ENCODE assay signal across 11 cellular contexts in the genomic region with DNA sequence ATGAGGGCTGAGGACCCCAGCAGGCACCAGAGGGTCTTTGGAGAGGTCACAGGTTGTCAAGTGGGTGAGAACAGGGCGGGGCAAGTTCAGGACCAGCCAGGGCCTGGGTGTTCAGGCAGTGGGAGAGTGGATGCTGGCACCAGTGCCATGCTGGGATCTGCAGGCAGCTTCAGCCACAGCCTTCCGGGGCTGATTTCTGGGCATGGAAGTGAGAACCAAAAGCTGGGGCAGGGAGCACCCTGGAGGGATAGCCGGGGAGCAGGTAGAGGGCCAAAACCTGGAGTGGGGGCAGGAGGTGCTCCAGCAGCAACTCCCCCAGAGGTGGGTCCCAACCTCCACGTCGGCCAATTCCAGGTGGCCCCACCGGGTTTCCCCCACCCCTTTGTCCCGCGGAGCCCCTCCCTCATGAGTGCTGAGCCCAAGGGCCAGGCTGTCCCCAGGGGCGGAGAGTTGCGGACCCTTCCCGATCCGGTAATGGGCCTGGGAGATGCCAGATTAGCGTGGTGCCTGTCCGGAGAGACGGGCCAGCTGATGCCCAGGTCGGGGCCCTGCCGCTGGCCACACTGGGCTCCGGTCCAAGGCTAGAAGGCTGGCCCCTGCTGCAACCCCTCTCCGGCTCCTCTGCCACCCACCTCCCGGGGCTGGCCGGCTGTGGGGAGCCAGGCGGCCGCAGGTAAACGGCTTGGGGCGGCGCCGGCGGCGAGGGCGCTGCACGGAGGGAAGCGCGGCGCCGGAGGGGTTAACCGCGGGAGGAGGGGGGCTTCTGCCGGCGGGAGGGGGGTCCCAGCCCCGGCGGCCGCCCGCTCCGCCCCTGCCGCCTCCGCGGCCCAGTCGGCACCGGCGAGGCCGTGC. TPM values are rescaled to one million over a fixed set of nuclear protein-coding genes. Genes with fewer than 3 reads are reported as not detected.
DNase-seq lines count a peak whose midpoint lies in the region; ATAC-seq and TF ChIP-seq lines count a peak whose summit lies in the region.
"Had no signal": no experiment of that assay in that cellular context is flagged by ENCODE, and none has a peak within 500 bp of the region (broad histone marks: within the 10 kb centered on the region; RNA-seq: fewer than 3 reads in every experiment).

KCNK4 (plus strand) TSS at position 409 of the 852 bp plus-strand sequence. CDS start 1,717 bp downstream, outside the sequence.

- no peak within 1 kb of the TSS for H2BK5ac ChIP-seq in trophoblast cell (ENCODE audit: low read depth, low read length, poor library complexity)

- H3K27ac ChIP-seq in CD4-positive, alpha-beta T cell (ENCODE audit: low read depth, low read length) = no peak within 1 kb of the TSS
- H3K27ac ChIP-seq in SK-N-SH (ENCODE audit: low read depth in 2 of 2, low read length in 1 of 2) (no peak within 1 kb of the TSS), fibroblast of lung (ENCODE audit: insufficient read depth, low read length) (no peak within 1 kb of the TSS), trophoblast cell (ENCODE audit: low read depth, low read length) (no peak within 1 kb of the TSS)
- H3K27ac ChIP-seq: neutrophil had no signal

- H2AK5ac ChIP-seq in trophoblast cell (ENCODE audit: low read length) = no peak within 1 kb of the TSS

- H2BK120ac ChIP-seq in trophoblast cell (ENCODE audit: insufficient read depth, low read length, poor library complexity) = no peak within 1 kb of the TSS

- H3K27me3 ChIP-seq in CD4-positive, alpha-beta T cell (ENCODE audit: control insufficient read depth, insufficient read depth, low read length) = peaks cover 54% of the 10 kb centered on the region
- H3K27me3 ChIP-seq in SK-N-SH (ENCODE audit: insufficient read depth) (peaks cover 16% of the 10 kb centered on the region), fibroblast of lung (ENCODE audit: control insufficient read depth, insufficient read depth, low read length) (peaks cover 43% of the 10 kb centered on the region), trophoblast cell (ENCODE audit: insufficient read depth, low read length) (peaks cover 49% of the 10 kb centered on the region)

- H3K4me1 Mint-ChIP-seq in CD4-positive, alpha-beta T cell (ENCODE audit: low read depth) = peaks cover 12% of the 10 kb centered on the region

- peaks cover 12% of the 10 kb centered on the region for H3F3A ChIP-seq in SK-N-SH (replicated peaks; ENCODE audit: insufficient read depth)

- H3K4me1 ChIP-seq in SK-N-SH (ENCODE audit: control insufficient read depth in 1 of 2, insufficient read depth in 2 of 2, low read depth in 1 of 2, low read length in 1 of 2) (peaks cover 7 to 19% of the 10 kb centered on the region in 2 experiments; a peak in 2 of 4 replicates), fibroblast of lung (ENCODE audit: control insufficient read depth, extremely low read depth, insufficient read depth, low read length) (peaks cover 4% of the 10 kb centered on the region), trophoblast cell (ENCODE audit: control insufficient read depth in 1 of 2, insufficient read depth in 2 of 2, low read length in 2 of 2) (peaks cover 7 to 11% of the 10 kb centered on the region in 2 experiments)

- H3K4me3 ChIP-seq in SK-N-SH (ENCODE audit: low read depth in 2 of 2, low read length in 1 of 2) (peak within 1 kb of the TSS; percentile 39 to 48; a peak in 3 of 4 replicates), fibroblast of lung (replicated peaks in 1 of 4; ENCODE audit: control extremely low read depth in 1 of 4, insufficient read depth in 1 of 4, low read depth in 3 of 4, low read length in 4 of 4) (peak within 1 kb of the TSS in 1 of 4 experiments; percentile 30), trophoblast cell (ENCODE audit: low read depth, low read length) (peak within 1 kb of the TSS; percentile 4)

- H4K12ac ChIP-seq in trophoblast cell (ENCODE audit: low read depth, low read length) = no peak within 1 kb of the TSS

- peaks cover 6% of the 10 kb centered on the region; the same call in 1 of the 2 replicates for H3K79me2 ChIP-seq in SK-N-SH (ENCODE audit: insufficient read depth)
- H3K79me2 ChIP-seq in fibroblast of lung (ENCODE audit: control insufficient read depth, insufficient read depth, low read length) = no peaks in the 10 kb centered on the region
- H3K79me2 ChIP-seq in trophoblast cell (ENCODE audit: control insufficient read depth, insufficient read depth, low read length, poor library complexity) = peaks cover under 1% of the 10 kb centered on the region

- no peaks in the 10 kb centered on the region for H3K36me3 ChIP-seq in SK-N-SH (replicated peaks in 1 of 2; ENCODE audit: control insufficient read depth in 1 of 2, insufficient read depth in 2 of 2, low read length in 1 of 2)
- H3K36me3 ChIP-seq in fibroblast of lung (ENCODE audit: control insufficient read depth, insufficient read depth, low read length) = no peaks in the 10 kb centered on the region
- H3K36me3 ChIP-seq in trophoblast cell (ENCODE audit: control insufficient read depth in 1 of 2, insufficient read depth in 2 of 2, low read length in 2 of 2) = peaks cover 6 to 11% of the 10 kb centered on the region in 2 experiments
- H3K36me3 ChIP-seq: neutrophil had no signal

- H3K4ac ChIP-seq in trophoblast cell (ENCODE audit: low read depth, low read length) = no peak within 1 kb of the TSS

- no peaks in the 10 kb centered on the region for H3K9me3 ChIP-seq in CD4-positive, alpha-beta T cell (ENCODE audit: control insufficient read depth, low read length)
- no peaks in the 10 kb centered on the region for H3K9me3 ChIP-seq in SK-N-SH
- no peaks in the 10 kb centered on the region for H3K9me3 ChIP-seq in fibroblast of lung (ENCODE audit: control insufficient read depth, insufficient read depth, low read depth, low read length)
- H3K9me3 ChIP-seq in trophoblast cell (ENCODE audit: insufficient read depth, low read depth, low read length) = peaks cover 5% of the 10 kb centered on the region
- H3K9me3 ChIP-seq: neutrophil had no signal

- WGBS in SK-N-SH (ENCODE audit: low lambda C conversion rate) = 16% methylated on average over 7 of the region's 51 CpGs
- WGBS in trophoblast cell (ENCODE audit: extremely low coverage, insufficient coverage, insufficient read length) = no CpG with 5 or more reads among the region's 51 CpGs

- POLR2A ChIA-PET in CD4-positive, alpha-beta T cell (lab: Charles Lee) = interaction anchor here (0.9 to 2.5 kb wide), 4 partner anchors 13 to 85 kb away, joined by 3 to 9 read pairs (median 5); partner anchors contain the start of gene FERMT3
- POLR2A ChIA-PET in SK-N-SH (lab: Yijun Ruan, JAX) = interaction anchor here (0.6 to 1.5 kb wide), 2 partner anchors 27 to 109 kb away, joined by 3 read pairs; partner anchors contain the start of gene PRDX5

- H3K9ac ChIP-seq in SK-N-SH (no peak within 1 kb of the TSS), fibroblast of lung (ENCODE audit: insufficient read depth, low read length) (no peak within 1 kb of the TSS), trophoblast cell (ENCODE audit: low read length) (no peak within 1 kb of the TSS)

- no peaks in the 10 kb centered on the region for H3K9me2 ChIP-seq in SK-N-SH

- H3K23ac ChIP-seq in trophoblast cell (ENCODE audit: low read length) = no peak within 1 kb of the TSS

- no peaks in the 10 kb centered on the region for H3K36me3 Mint-ChIP-seq in CD4-positive, alpha-beta T cell (ENCODE audit: low read depth)

- H3K4me2 ChIP-seq in SK-N-SH (peak within 1 kb of the TSS; percentile 73), fibroblast of lung (ENCODE audit: extremely low read depth, insufficient read depth, low read length) (peak within 1 kb of the TSS; percentile 51), trophoblast cell (ENCODE audit: low read length) (peak within 1 kb of the TSS; percentile 43)

- H2BK12ac ChIP-seq in trophoblast cell (ENCODE audit: low read length) = no peak within 1 kb of the TSS

- no peaks in the 10 kb centered on the region for H3K9me3 Mint-ChIP-seq in CD4-positive, alpha-beta T cell

- TF ChIP-seq EP300 in SK-N-SH (IDR thresholded peaks at IDR 0.05; ENCODE audit: borderline replicate concordance in 1 of 2, low read depth in 1 of 2, low read length in 1 of 2) = no peak

- no peak for TF ChIP-seq CTCF in CD4-positive, alpha-beta T cell (IDR thresholded peaks at IDR 0.05)
- TF ChIP-seq CTCF in SK-N-SH (IDR thresholded peaks at IDR 0.05) (no peak), fibroblast of lung (conservative IDR thresholded peaks at IDR 0.05 in 1 of 2, IDR thresholded peaks at IDR 0.05 in 1 of 2; ENCODE audit: low read depth in 1 of 2, low read length in 2 of 2) (no peak)

- intact Hi-C loops in CD4-positive, alpha-beta T cell (cut with DNase I, micrococcal nuclease) = no loop called here

- no peak for DNase-seq in CD4-positive, alpha-beta T cell
- DNase-seq in SK-N-SH (peak; percentile 81), fibroblast of lung (ENCODE audit: low read depth in 2 of 2) (no peak), trophoblast cell (no peak), NCI-H146 treated with DMSO at 0.1 percent for 48 hours (lab: John Stamatoyannopoulos, UW; ENCODE audit: unreplicated experiment) (no peak), inferior parietal cortex (ENCODE audit: extremely low spot score) (no peak), 8988T (no peak)
- DNase-seq: activated CD4-positive, alpha-beta T cell treated with anti-CD3 and anti-CD28 coated beads, Interleukin-2, amount 50 U/mL, for 1 hour; NCI-H526 treated with DMSO at 0.1 percent for 48 hours had no signal

- no peak for TF ChIP-seq RAD21 in SK-N-SH (IDR thresholded peaks at IDR 0.05; ENCODE audit: low read length)

- H3K4me3 Mint-ChIP-seq in CD4-positive, alpha-beta T cell = peak within 1 kb of the TSS; percentile 76

- H3K27ac Mint-ChIP-seq in CD4-positive, alpha-beta T cell = no peak within 1 kb of the TSS

- no peak within 1 kb of the TSS for H3K18ac ChIP-seq in trophoblast cell (ENCODE audit: low read length)

- no peak within 1 kb of the TSS for H4K91ac ChIP-seq in trophoblast cell (ENCODE audit: low read depth, low read length)

- no peak within 1 kb of the TSS for H3K14ac ChIP-seq in trophoblast cell (ENCODE audit: low read length)

- peaks cover under 1% of the 10 kb centered on the region for H3K79me1 ChIP-seq in trophoblast cell (ENCODE audit: low read length)

- H4K8ac ChIP-seq in trophoblast cell (ENCODE audit: low read depth, low read length) = no peak within 1 kb of the TSS

- H3K27me3 Mint-ChIP-seq in CD4-positive, alpha-beta T cell = peaks cover 43% of the 10 kb centered on the region

- CTCF ChIA-PET in CD4-positive, alpha-beta T cell (lab: Charles Lee) = interaction anchor here (1.1 to 1.3 kb wide), 2 partner anchors 20 to 87 kb away, joined by 3 to 5 read pairs; no protein-coding TSS in a partner anchor
- CTCF ChIA-PET in SK-N-SH (lab: Yijun Ruan, JAX) = interaction anchor here (1.2 to 12.2 kb wide), 5 partner anchors 12 to 110 kb away, joined by 3 to 196 read pairs (median 13); partner anchors contain the start of genes CATSPERZ, ESRRA and PLCB3

- H2AFZ ChIP-seq in SK-N-SH (ENCODE audit: low read depth) (no peak within 1 kb of the TSS), fibroblast of lung (ENCODE audit: low read length) (no peak within 1 kb of the TSS), trophoblast cell (ENCODE audit: insufficient read depth, low read length, poor library complexity) (no peak within 1 kb of the TSS)

- H4K20me1 ChIP-seq in SK-N-SH (ENCODE audit: insufficient read depth) (no peaks in the 10 kb centered on the region), fibroblast of lung (ENCODE audit: control insufficient read depth, extremely low read depth, insufficient read depth, low read length) (no peaks in the 10 kb centered on the region)

- no peak for ATAC-seq in CD4-positive, alpha-beta T cell (ENCODE audit: poor library complexity)
- no peak for ATAC-seq in GM18519 (IDR thresholded peaks at IDR 0.05; ENCODE audit: low FRiP score, unreplicated experiment)

RNA-seq across cellular contexts. Expression of gene KCNK4, which starts in this region (rescaled TPM):
- under 1 TPM in 1 of 2 experiments, not detected in 1; 0.14 TPM for total RNA-seq in CD4-positive, alpha-beta T cell
- polyA plus RNA-seq in SK-N-SH (2012; rRNA removed) = 0.13 and 0.16 TPM in 2 replicates
- 0.24 TPM in 1 of 2 replicates, not detected in the other for polyA plus RNA-seq in SK-N-SH (2012; cell fraction: cytosol; rRNA removed)
- 0.93 and 1.1 TPM in 2 replicates for polyA plus RNA-seq in SK-N-SH (2012; cell fraction: nucleus; rRNA removed)
- under 0.01 TPM in 1 of 2 replicates, not detected in the other for total RNA-seq in fibroblast of lung
- not detected in 2 replicates for polyA plus RNA-seq in fibroblast of lung
- polyA plus RNA-seq in fibroblast of lung (2012) = not detected in 2 replicates
- not detected in 2 replicates for polyA minus RNA-seq in fibroblast of lung (ENCODE audit: low replicate concordance)
- 0.05 and 0.08 TPM in 2 replicates for polyA plus RNA-seq in trophoblast cell (2013)
